ENCODE assay signal across 1 cellular context in genomic region chr19:5030822-5031221, GRCh38.
TF ChIP-seq lines count a peak whose summit lies in the region.

No MANE protein-coding gene starts in this region.

TF ChIP-seq in GM23338, 12 proteins besides CTCF, POLR2A, EP300 and RAD21 (continued from another document):
- no peak for TF ChIP-seq ETS1 (IDR thresholded peaks at IDR 0.05)
- no peak for TF ChIP-seq NANOG (IDR thresholded peaks at IDR 0.05; ENCODE audit: borderline replicate concordance)
- TF ChIP-seq ZNF462 (CRISPR knock-in tag; IDR thresholded peaks at IDR 0.05): no peak
- TF ChIP-seq EZH2phosphoT487 (IDR thresholded peaks at IDR 0.05; ENCODE audit: unreplicated experiment): no peak
- TF ChIP-seq JUNB (IDR thresholded peaks at IDR 0.05; ENCODE audit: unreplicated experiment): no peak
- TF ChIP-seq CREB1 (CRISPR knock-in tag; IDR thresholded peaks at IDR 0.05; ENCODE audit: low read depth): no peak
- TF ChIP-seq ZNF114 (CRISPR knock-in tag; IDR thresholded peaks at IDR 0.05): no peak
- no peak for TF ChIP-seq EZH2 (IDR thresholded peaks at IDR 0.05; ENCODE audit: low read depth, unreplicated experiment)
- TF ChIP-seq STAT1 (IDR thresholded peaks at IDR 0.05; ENCODE audit: unreplicated experiment): no peak
